Comparison of ENCODE assay signal across 31 cellular contexts in genomic region chr5:65882278-65882677, GRCh38.
"Had no signal": no experiment of that assay in that cellular context is flagged by ENCODE, and none has a peak within 500 bp of the region (broad histone marks: within the 10 kb centered on the region; RNA-seq: fewer than 3 reads in every experiment).

No MANE protein-coding gene starts in this region.

- DNase-seq: activated CD4-positive, alpha-beta T cell treated with anti-CD3 and anti-CD28 coated beads, Interleukin-2, amount 10 ng/mL, durations not matched to agents 7 days and 5 days; activated CD4-positive, alpha-beta T cell treated with anti-CD3 and anti-CD28 coated beads, Interleukin-2, amount 50 U/mL, for 48 hours; activated CD8-positive, alpha-beta memory T cell treated with anti-CD3 and anti-CD28 coated beads, Interleukin-2, amount 50 U/mL, for 4 hours; activated CD8-positive, alpha-beta T cell treated with anti-CD3 and anti-CD28 coated beads, Interleukin-2, amount 10 ng/mL, durations not matched to agents 7 days and 5 days; activated gamma-delta T cell treated with Interleukin-2 at 50 U/mL for 16 hours; activated naive CD4-positive, alpha-beta T cell treated with anti-CD3 and anti-CD28 coated beads, Interleukin-2, amount 10 ng/mL, durations not matched to agents 7 days and 5 days; activated naive CD8-positive, alpha-beta T cell treated with anti-CD3 and anti-CD28 coated beads, Interleukin-2, amount 50 U/mL, for 24 hours; activated T-cell treated with anti-CD3 and anti-CD28 coated beads for 4 hours; activated T-cell treated with anti-CD3 and anti-CD28 coated beads, Interleukin-2, amount 50 U/mL, for 4 hours; amniotic stem cell; aorta; brain microvascular endothelial cell; central memory CD4-positive, alpha-beta T cell; Karpas-422; KBM-7; MV-4-11; NCI-H1092 treated with DMSO at 0.1 percent for 48 hours; NCI-H1417; NCI-H146; NCI-H187; NCI-H2029 treated with DMSO at 0.1 percent for 48 hours; NCI-H2107; NCI-H2171; NCI-H510A; NCI-H526; NCI-H748 treated with DMSO at 0.1 percent for 48 hours; NK-92 treated with Interleukin-12 subunit alpha and Interleukin-12 subunit beta, amount 100 ng/mL, for 24 hours; Right ventricle myocardium superior; T1000 had no signal

- H3K4me3 ChIP-seq: SK-N-MC had no signal

- FAIRE-seq: TTC549 had no signal

- H3K27ac ChIP-seq: brain microvascular endothelial cell, SK-N-MC had no signal

- ATAC-seq: activated CD8-positive, alpha-beta T cell treated with anti-CD3 and anti-CD28 coated beads, Interleukin-2, amount 10 ng/mL, durations not matched to agents 7 days and 5 days; activated naive CD8-positive, alpha-beta T cell treated with anti-CD3 and anti-CD28 coated beads, Interleukin-2, amount 50 U/mL, for 24 hours; activated T-cell treated with anti-CD3 and anti-CD28 coated beads, Interleukin-2, amount 50 U/mL, for 4 hours had no signal

- H3K36me3 ChIP-seq: brain microvascular endothelial cell had no signal

- H3K27me3 ChIP-seq: brain microvascular endothelial cell had no signal
